14 cellular contexts compared by ENCODE assay signal in the genomic region with DNA sequence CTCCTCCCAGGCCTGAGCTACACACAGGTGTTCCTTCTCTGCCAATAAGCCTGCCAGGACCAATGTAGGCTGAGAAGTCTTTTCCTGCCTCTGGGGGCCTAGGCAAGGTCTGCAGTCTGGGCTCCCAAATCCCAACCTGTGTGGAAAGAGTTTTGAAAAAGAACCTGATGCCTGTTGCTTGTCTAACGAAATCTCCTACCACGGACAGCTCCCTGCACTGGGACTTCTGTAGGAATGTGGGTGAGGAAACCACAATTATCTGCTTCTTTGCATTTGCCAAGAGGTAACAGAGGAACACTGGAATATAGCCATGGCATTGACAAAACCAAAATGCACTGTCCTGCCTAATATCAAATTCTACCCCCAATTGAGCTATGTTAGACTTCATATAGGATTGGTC.
A peak's percentile ranks its signal among the peaks of the same experiment; 100 is the strongest.
DNase-seq lines count a peak whose midpoint lies in the region; ATAC-seq and TF ChIP-seq lines count a peak whose summit lies in the region.
"Had no signal": no experiment of that assay in that cellular context is flagged by ENCODE, and none has a peak within 500 bp of the region (broad histone marks: within the 10 kb centered on the region; RNA-seq: fewer than 3 reads in every experiment).

No MANE protein-coding gene starts in this region.

- intact Hi-C loops in body of pancreas (cut with DNase I): loop anchor here (10.0 kb wide), 1 partner anchor 45 kb away; no protein-coding TSS in a partner anchor
- intact Hi-C loops in activated CD4-positive, alpha-beta T cell treated with anti-CD3 and anti-CD28 coated beads, Interleukin-2, amount 10 ng/mL, durations not matched to agents 24 days and 14 days (cut with micrococcal nuclease): no loop called here

- no peak overlapping the region for H3K27ac ChIP-seq in endodermal cell (ENCODE audit: low read depth, low read length)
- H3K27ac ChIP-seq in body of pancreas: no peak overlapping the region
- H3K27ac ChIP-seq: epithelial cell of prostate, lower lobe of right lung had no signal

- H3K27me3 ChIP-seq in NT2/D1 (ENCODE audit: insufficient read depth, insufficient read length) (no peaks in the 10 kb centered on the region), endodermal cell (ENCODE audit: control insufficient read depth, insufficient read depth, low read length, poor library complexity, severe bottlenecking) (peaks cover 15% of the 10 kb centered on the region), body of pancreas (peaks cover 0 to 4% of the 10 kb centered on the region in 2 donors)

- H3K36me3 ChIP-seq in NT2/D1 (ENCODE audit: insufficient read depth, insufficient read length, low read length): no peaks in the 10 kb centered on the region
- H3K36me3 ChIP-seq in endodermal cell (ENCODE audit: control insufficient read depth, insufficient read depth, low read length): no peaks in the 10 kb centered on the region
- H3K36me3 ChIP-seq in body of pancreas (replicated peaks in 1 of 2; ENCODE audit: insufficient read depth in 1 of 2, low read depth in 2 of 2): no peaks in the 10 kb centered on the region
- H3K36me3 ChIP-seq: lower lobe of right lung had no signal

- H3K9me3 ChIP-seq in NT2/D1 (ENCODE audit: insufficient read depth, low read length) (no peaks in the 10 kb centered on the region), endodermal cell (ENCODE audit: control insufficient read depth, low read length) (no peaks in the 10 kb centered on the region), body of pancreas (no peaks in the 10 kb centered on the region)
- H3K9me3 ChIP-seq: lower lobe of right lung had no signal

- TF ChIP-seq POLR2A in body of pancreas (IDR thresholded peaks at IDR 0.05): no peak

- H3K27me3 Mint-ChIP-seq in endodermal cell (ENCODE audit: insufficient read depth) (peaks cover 40% of the 10 kb centered on the region), neural crest cell (ENCODE audit: low read depth) (peaks cover 35% of the 10 kb centered on the region)
- H3K27me3 Mint-ChIP-seq in activated CD4-positive, alpha-beta T cell treated with anti-CD3 and anti-CD28 coated beads, Interleukin-2, amount 10 ng/mL, durations not matched to agents 24 days and 14 days: no peaks in the 10 kb centered on the region
- H3K27me3 Mint-ChIP-seq: stimulated activated naive B cell treated with anti-CD40 and anti-IgM and Interleukin-4, amounts not matched to agents 10 μg/mL and 1 μg/mL and 100 μg/mL, for 72 hours had no signal

- no peak overlapping the region for H3K27ac Mint-ChIP-seq in endodermal cell
- no peak overlapping the region for H3K27ac Mint-ChIP-seq in neural crest cell (ENCODE audit: unreplicated experiment)
- no peak overlapping the region for H3K27ac Mint-ChIP-seq in activated CD4-positive, alpha-beta T cell treated with anti-CD3 and anti-CD28 coated beads, Interleukin-2, amount 10 ng/mL, durations not matched to agents 24 days and 14 days
- H3K27ac Mint-ChIP-seq: activated naive CD4-positive, alpha-beta T cell treated with anti-CD3 and anti-CD28 coated beads, Interleukin-2, amount 50 U/mL, for 72 hours; stimulated activated naive B cell treated with anti-CD40 and anti-IgM and Interleukin-4, amounts not matched to agents 10 μg/mL and 1 μg/mL and 100 μg/mL, for 72 hours had no signal

- no peaks in the 10 kb centered on the region for H3K4me1 ChIP-seq in NT2/D1 (ENCODE audit: insufficient read depth, insufficient read length)
- no peaks in the 10 kb centered on the region for H3K4me1 ChIP-seq in endodermal cell (ENCODE audit: control insufficient read depth, insufficient read depth, low read length)
- no peaks in the 10 kb centered on the region for H3K4me1 ChIP-seq in body of pancreas
- H3K4me1 ChIP-seq: lower lobe of right lung had no signal

- H3K9ac ChIP-seq in NT2/D1 (ENCODE audit: insufficient read length, low read depth): no peak overlapping the region
- H3K9ac ChIP-seq in endodermal cell (ENCODE audit: extremely low read depth, low read length, poor library complexity, severe bottlenecking): no peak overlapping the region

- 15% methylated on average over 2 of the region's 2 CpGs; no CpG with 5 or more reads in 1 of the 2 experiments for WGBS in endodermal cell (ENCODE audit: insufficient coverage in 1 of 2, insufficient read length in 1 of 2), 2 experiments
- WGBS in body of pancreas, 2 donors: 12 to 42% methylated on average over 2 of the region's 2 CpGs

- TF ChIP-seq CTCF in endodermal cell (conservative IDR thresholded peaks at IDR 0.05) (no peak), neural crest cell (conservative IDR thresholded peaks at IDR 0.05) (no peak), body of pancreas (IDR thresholded peaks at IDR 0.05) (no peak)

- DNase-seq in ELR (ENCODE audit: low read depth) (peak; percentile 74), NT2/D1 (ENCODE audit: low read depth, low spot score) (peak; percentile 61), endodermal cell (peak; percentile 94), neural crest cell (ENCODE audit: low read depth, low spot score) (peak; percentile 16), body of pancreas (no peak), CD1c-positive myeloid dendritic cell (ENCODE audit: extremely low spot score) (no peak)
- no peak for DNase-seq in activated CD4-positive, alpha-beta T cell treated with anti-CD3 and anti-CD28 coated beads, Interleukin-2, amount 10 ng/mL, durations not matched to agents 24 days and 14 days
- DNase-seq: lower lobe of right lung; NCI-H2081 treated with DMSO at 0.1 percent for 48 hours; stimulated activated naive B cell treated with anti-CD40 and anti-IgM and Interleukin-4, amounts not matched to agents 10 μg/mL and 1 μg/mL and 100 μg/mL, for 72 hours had no signal

- H3K4me3 Mint-ChIP-seq in endodermal cell (no peak overlapping the region), neural crest cell (no peak overlapping the region)
- no peak overlapping the region for H3K4me3 Mint-ChIP-seq in activated CD4-positive, alpha-beta T cell treated with anti-CD3 and anti-CD28 coated beads, Interleukin-2, amount 10 ng/mL, durations not matched to agents 24 days and 14 days
- H3K4me3 Mint-ChIP-seq: stimulated activated naive B cell treated with anti-CD40 and anti-IgM and Interleukin-4, amounts not matched to agents 10 μg/mL and 1 μg/mL and 100 μg/mL, for 72 hours had no signal

- no peaks in the 10 kb centered on the region for H3K9me3 Mint-ChIP-seq in endodermal cell
- no peaks in the 10 kb centered on the region for H3K9me3 Mint-ChIP-seq in neural crest cell
- H3K9me3 Mint-ChIP-seq in activated CD4-positive, alpha-beta T cell treated with anti-CD3 and anti-CD28 coated beads, Interleukin-2, amount 10 ng/mL, durations not matched to agents 24 days and 14 days: no peaks in the 10 kb centered on the region
- H3K9me3 Mint-ChIP-seq: activated naive CD4-positive, alpha-beta T cell treated with anti-CD3 and anti-CD28 coated beads, Interleukin-2, amount 50 U/mL, for 72 hours had no signal

- ATAC-seq in GM18511 (IDR thresholded peaks at IDR 0.05; ENCODE audit: unreplicated experiment) (no peak), body of pancreas (no peak)
- ATAC-seq: activated naive CD4-positive, alpha-beta T cell treated with anti-CD3 and anti-CD28 coated beads, Interleukin-2, amount 50 U/mL, for 72 hours; lower lobe of right lung; Panc1; stimulated activated naive B cell treated with anti-CD40 and anti-IgM and Interleukin-4, amounts not matched to agents 10 μg/mL and 1 μg/mL and 100 μg/mL, for 72 hours had no signal

- no peaks in the 10 kb centered on the region for H3K36me3 Mint-ChIP-seq in endodermal cell (ENCODE audit: low read depth)
- H3K36me3 Mint-ChIP-seq in neural crest cell (ENCODE audit: low read depth): no peaks in the 10 kb centered on the region
- no peaks in the 10 kb centered on the region for H3K36me3 Mint-ChIP-seq in activated CD4-positive, alpha-beta T cell treated with anti-CD3 and anti-CD28 coated beads, Interleukin-2, amount 10 ng/mL, durations not matched to agents 24 days and 14 days (ENCODE audit: low read depth)
- H3K36me3 Mint-ChIP-seq: activated naive CD4-positive, alpha-beta T cell treated with anti-CD3 and anti-CD28 coated beads, Interleukin-2, amount 50 U/mL, for 72 hours; stimulated activated naive B cell treated with anti-CD40 and anti-IgM and Interleukin-4, amounts not matched to agents 10 μg/mL and 1 μg/mL and 100 μg/mL, for 72 hours had no signal

- H3K4me3 ChIP-seq in NT2/D1 (ENCODE audit: insufficient read length, low read depth): no peak overlapping the region
- no peak overlapping the region for H3K4me3 ChIP-seq in endodermal cell (ENCODE audit: low read length)
- no peak overlapping the region for H3K4me3 ChIP-seq in body of pancreas
- H3K4me3 ChIP-seq: lower lobe of right lung had no signal

- no peaks in the 10 kb centered on the region for H3K4me1 Mint-ChIP-seq in endodermal cell
- H3K4me1 Mint-ChIP-seq in neural crest cell: no peaks in the 10 kb centered on the region
- no peaks in the 10 kb centered on the region for H3K4me1 Mint-ChIP-seq in activated CD4-positive, alpha-beta T cell treated with anti-CD3 and anti-CD28 coated beads, Interleukin-2, amount 10 ng/mL, durations not matched to agents 24 days and 14 days
- H3K4me1 Mint-ChIP-seq: stimulated activated naive B cell treated with anti-CD40 and anti-IgM and Interleukin-4, amounts not matched to agents 10 μg/mL and 1 μg/mL and 100 μg/mL, for 72 hours had no signal

Comparison
In these comparisons a context has a peak if more than half of its experiments do, and no peak if none do; other contexts are left out.
1. DNase-seq: peak in ELR (single experiment), NT2/D1 (single experiment), endodermal cell (single experiment) and neural crest cell (single experiment); none in body of pancreas (0 of 4), CD1c-positive myeloid dendritic cell (single experiment) and activated CD4-positive, alpha-beta T cell treated with anti-CD3 and anti-CD28 coated beads, Interleukin-2, amount 10 ng/mL, durations not matched to agents 24 days and 14 days (single experiment).